13 cellular contexts compared by ENCODE assay signal in the genomic region with DNA sequence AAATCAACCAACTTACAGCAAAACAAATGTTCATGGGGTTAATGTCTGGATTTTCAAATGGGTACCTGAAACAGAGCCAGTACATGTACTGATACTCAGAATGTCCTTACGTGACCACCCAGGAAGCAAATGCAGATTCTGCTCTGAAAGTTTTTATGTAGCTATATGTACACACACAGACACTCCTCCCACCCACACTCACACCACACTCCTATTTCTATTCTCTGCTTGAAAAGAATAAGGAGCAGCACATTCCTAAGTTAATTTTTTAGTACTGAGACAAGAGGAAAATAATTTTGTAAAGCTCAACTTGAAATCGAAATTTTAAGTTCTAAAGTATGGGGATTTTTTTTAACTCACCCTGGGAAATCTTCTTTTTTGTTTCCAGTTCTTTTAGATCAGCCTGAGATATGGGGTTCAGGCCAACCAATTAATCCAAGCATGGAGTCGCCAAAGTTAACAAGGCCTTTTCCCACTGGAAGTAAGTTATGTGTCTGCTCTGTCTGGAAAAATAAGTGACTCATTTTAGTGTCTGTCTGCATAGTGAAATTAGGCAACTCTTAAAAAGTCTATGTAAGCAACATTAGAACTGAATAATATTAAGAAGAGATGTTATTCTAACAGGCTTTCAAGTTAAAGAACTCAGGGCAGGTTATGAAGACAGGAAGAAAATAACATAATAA.
DNase-seq lines count a peak whose midpoint lies in the region; ATAC-seq, FAIRE-seq and TF ChIP-seq lines count a peak whose summit lies in the region.
"Had no signal": no experiment of that assay in that cellular context is flagged by ENCODE, and none has a peak within 500 bp of the region (broad histone marks: within the 10 kb centered on the region; RNA-seq: fewer than 3 reads in every experiment).

No MANE protein-coding gene starts in this region.

- H3K9me3 Mint-ChIP-seq in nephron, result no peaks in the 10 kb centered on the region

- WGBS in A549 (ENCODE audit: missing lambda C conversion rate), result 14% methylated on average over 3 of the region's 3 CpGs

- H3K4me3 ChIP-seq in A549 (no peak overlapping the region), fibroblast of mammary gland (ENCODE audit: control insufficient read depth, low read depth, low read length) (no peak overlapping the region)

- TF ChIP-seq CTCF in A549 (IDR thresholded peaks at IDR 0.05) (no peak), fibroblast of mammary gland (conservative IDR thresholded peaks at IDR 0.05; ENCODE audit: control insufficient read depth, insufficient read depth, low read depth, low read length) (no peak), nephron (IDR thresholded peaks at IDR 0.05; ENCODE audit: unreplicated experiment in 3 of 3) (no peak)

- DNase-seq in A549 (ENCODE audit: low read depth in 1 of 2, low spot score in 1 of 2), result peak in 1 of 2 experiments; percentile 17
- DNase-seq in RPMI7951 (ENCODE audit: low read depth), result peak; percentile 68
- DNase-seq in fibroblast of mammary gland (ENCODE audit: low read depth), result peak; percentile 77
- no peak for DNase-seq in stimulated activated CD4-positive, alpha-beta T cell treated with anti-CD3 and anti-CD28 coated beads, Interleukin-4, amount 100 ng/mL, for 4 hours
- DNase-seq in NCI-H187 treated with DMSO at 0.1 percent for 48 hours (lab: John Stamatoyannopoulos, UW), result no peak
- no peak for DNase-seq in NCI-H1417 treated with DMSO at 0.1 percent for 48 hours (lab: John Stamatoyannopoulos, UW)
- no peak for DNase-seq in KBM-7
- DNase-seq: activated T-cell treated with anti-CD3 and anti-CD28 coated beads, Interleukin-2, amount 50 U/mL, for 1 hour; cortex of kidney; NCI-H1694 treated with DMSO at 0.1 percent for 48 hours; posterior cingulate gyrus had no signal

- no peaks in the 10 kb centered on the region for H3K9me3 ChIP-seq in A549

- H3K4me1 ChIP-seq in A549, result peaks cover 14% of the 10 kb centered on the region; the same call in 1 of the 3 replicates

- POLR2A ChIA-PET in A549 (lab: Yijun Ruan, JAX), result no interaction called here

- CTCF ChIA-PET in A549 (lab: Yijun Ruan, JAX), result no interaction called here

- no peak for TF ChIP-seq RAD21 in A549 (conservative IDR thresholded peaks at IDR 0.05 in 1 of 2, IDR thresholded peaks at IDR 0.05 in 1 of 2)

- no peaks in the 10 kb centered on the region for H3K27me3 Mint-ChIP-seq in nephron (ENCODE audit: low read depth)

- H3K4me1 Mint-ChIP-seq in nephron, result peaks cover 31% of the 10 kb centered on the region

- no peak for TF ChIP-seq POLR2A in A549 (IDR thresholded peaks at IDR 0.05; ENCODE audit: low read length)

- H3K4me3 Mint-ChIP-seq in nephron, result peak overlapping the region; percentile 15 to 40 (median 23)

- peak overlapping the region; percentile 13 to 52; a peak in 2 of 6 replicates for H3K27ac ChIP-seq in A549
- H3K27ac ChIP-seq: HL-60 had no signal

- in situ Hi-C loops in KBM-7 (cut with MboI; ENCODE audit: low pct_unique_long_range_greater_than_20kb, low sequenced_read_pairs), result no loop called here

- no peak for TF ChIP-seq EP300 in A549 (IDR thresholded peaks at IDR 0.05)

- no peak for FAIRE-seq in A549 (lab: Jason Lieb, UNC)

- ATAC-seq in A549, result peak in 1 of 2 experiments; percentile 56; a peak in 1 of 6 replicates

- peak overlapping the region; percentile 95 to 97 (median 97) for H3K27ac Mint-ChIP-seq in nephron

- H3K36me3 Mint-ChIP-seq in nephron (ENCODE audit: low read depth), result no peaks in the 10 kb centered on the region

- peak overlapping the region; percentile 43; the same call in 1 of the 3 replicates for H3K4me2 ChIP-seq in A549

TF ChIP-seq in A549, 52 proteins besides CTCF, POLR2A, EP300 and RAD21:
- TF ChIP-seq, protein P1, sequence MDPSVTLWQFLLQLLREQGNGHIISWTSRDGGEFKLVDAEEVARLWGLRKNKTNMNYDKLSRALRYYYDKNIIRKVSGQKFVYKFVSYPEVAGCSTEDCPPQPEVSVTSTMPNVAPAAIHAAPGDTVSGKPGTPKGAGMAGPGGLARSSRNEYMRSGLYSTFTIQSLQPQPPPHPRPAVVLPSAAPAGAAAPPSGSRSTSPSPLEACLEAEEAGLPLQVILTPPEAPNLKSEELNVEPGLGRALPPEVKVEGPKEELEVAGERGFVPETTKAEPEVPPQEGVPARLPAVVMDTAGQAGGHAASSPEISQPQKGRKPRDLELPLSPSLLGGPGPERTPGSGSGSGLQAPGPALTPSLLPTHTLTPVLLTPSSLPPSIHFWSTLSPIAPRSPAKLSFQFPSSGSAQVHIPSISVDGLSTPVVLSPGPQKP (IDR thresholded peaks at IDR 0.05; ENCODE audit: low read depth, low read length), result no peak
- TF ChIP-seq, protein P2, sequence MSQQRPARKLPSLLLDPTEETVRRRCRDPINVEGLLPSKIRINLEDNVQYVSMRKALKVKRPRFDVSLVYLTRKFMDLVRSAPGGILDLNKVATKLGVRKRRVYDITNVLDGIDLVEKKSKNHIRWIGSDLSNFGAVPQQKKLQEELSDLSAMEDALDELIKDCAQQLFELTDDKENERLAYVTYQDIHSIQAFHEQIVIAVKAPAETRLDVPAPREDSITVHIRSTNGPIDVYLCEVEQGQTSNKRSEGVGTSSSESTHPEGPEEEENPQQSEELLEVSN (IDR thresholded peaks at IDR 0.05; ENCODE audit: borderline replicate concordance, low read depth), result no peak
- TF ChIP-seq ATOH8 (CRISPR knock-in tag; IDR thresholded peaks at IDR 0.05; ENCODE audit: low read depth) (no peak), HMGXB4 (CRISPR knock-in tag; IDR thresholded peaks at IDR 0.05; ENCODE audit: borderline replicate concordance) (no peak), RARB (CRISPR knock-in tag; IDR thresholded peaks at IDR 0.05) (no peak), NFE2L2 (conservative IDR thresholded peaks at IDR 0.05; ENCODE audit: low read length) (no peak), ZNF302 (CRISPR knock-in tag; IDR thresholded peaks at IDR 0.05) (no peak), SREBF2 (IDR thresholded peaks at IDR 0.05) (no peak), KDM5A (IDR thresholded peaks at IDR 0.05) (no peak), MYC (IDR thresholded peaks at IDR 0.05; ENCODE audit: borderline replicate concordance, low read length) (no peak)
TF ChIP-seq in A549: peak in this region for 0.

Comparison
In these comparisons a context has a peak if more than half of its experiments do, and no peak if none do; other contexts are left out.
1. DNase-seq: peak in RPMI7951 (single experiment) and fibroblast of mammary gland (single experiment); none in stimulated activated CD4-positive, alpha-beta T cell treated with anti-CD3 and anti-CD28 coated beads, Interleukin-4, amount 100 ng/mL, for 4 hours (0 of 2), NCI-H187 treated with DMSO at 0.1 percent for 48 hours (single experiment), NCI-H1417 treated with DMSO at 0.1 percent for 48 hours (single experiment) and KBM-7 (single experiment).